In genomic region chr20:57092112-57092899, GRCh38 we compare ENCODE assay signal across 9 cellular contexts.
A peak's percentile ranks its signal among the peaks of the same experiment; 100 is the strongest.
DNase-seq lines count a peak whose midpoint lies in the region; ATAC-seq, FAIRE-seq and TF ChIP-seq lines count a peak whose summit lies in the region.
"Had no signal": no experiment of that assay in that cellular context is flagged by ENCODE, and none has a peak within 500 bp of the region (broad histone marks: within the 10 kb centered on the region; RNA-seq: fewer than 3 reads in every experiment).

No MANE protein-coding gene starts in this region.

- POLR2A ChIA-PET in AG04449 (lab: Yijun Ruan, JAX), result no interaction called here

- DNase-seq in AG04449 (ENCODE audit: low read depth, low spot score) (no peak), GM12892 (ENCODE audit: insufficient read length) (peak; percentile 69), LoVo (ENCODE audit: low spot score) (peak; percentile 65), T-helper 2 cell (peak in 3 of 5 experiments; percentile 32 to 67 (median 34)), astrocyte of the spinal cord (ENCODE audit: low read depth, low spot score) (peak; percentile 20), iPS-NIHi7 (ENCODE audit: extremely low spot score) (peak; percentile 92)
- DNase-seq in stimulated activated CD4-positive, alpha-beta T cell treated with anti-CD3 and anti-CD28 coated beads, Interleukin-1b, Interleukin-23, amount 100 ng/mL, for 48 hours, result peak; percentile 67

- ATAC-seq in GM19397 (IDR thresholded peaks at IDR 0.05; ENCODE audit: unreplicated experiment), result no peak

- no peak overlapping the region for H3K4me3 ChIP-seq in AG04449 (ENCODE audit: low read depth, low read length)
- H3K4me3 ChIP-seq in astrocyte of the spinal cord (ENCODE audit: low read depth, low read length), result no peak overlapping the region
- H3K4me3 ChIP-seq: ovary had no signal

- in situ Hi-C loops in astrocyte of the spinal cord (cut with HindIII; ENCODE audit: low sequenced_read_pairs), result no loop called here

- TF ChIP-seq POLR2A in GM12892 (IDR thresholded peaks at IDR 0.05; ENCODE audit: low read depth, low read length), result no peak

- peak; percentile 66 for FAIRE-seq in GM12892 (lab: Jason Lieb, UNC)

- peak; percentile 92 for TF ChIP-seq CTCF in AG04449 (IDR thresholded peaks at IDR 0.05; ENCODE audit: insufficient read depth, low read length, missing control alignments)
- peak; percentile 81 for TF ChIP-seq CTCF in astrocyte of the spinal cord (IDR thresholded peaks at IDR 0.05; ENCODE audit: low read depth, low read length)

- CTCF ChIA-PET in AG04449 (lab: Yijun Ruan, JAX), result interaction anchor here (0.6 to 4.7 kb wide), 9 partner anchors 10 to 264 kb away, joined by 3 to 173 read pairs (median 4); no protein-coding TSS in a partner anchor
